ENCODE assay signal across 11 cellular contexts in the genomic region with DNA sequence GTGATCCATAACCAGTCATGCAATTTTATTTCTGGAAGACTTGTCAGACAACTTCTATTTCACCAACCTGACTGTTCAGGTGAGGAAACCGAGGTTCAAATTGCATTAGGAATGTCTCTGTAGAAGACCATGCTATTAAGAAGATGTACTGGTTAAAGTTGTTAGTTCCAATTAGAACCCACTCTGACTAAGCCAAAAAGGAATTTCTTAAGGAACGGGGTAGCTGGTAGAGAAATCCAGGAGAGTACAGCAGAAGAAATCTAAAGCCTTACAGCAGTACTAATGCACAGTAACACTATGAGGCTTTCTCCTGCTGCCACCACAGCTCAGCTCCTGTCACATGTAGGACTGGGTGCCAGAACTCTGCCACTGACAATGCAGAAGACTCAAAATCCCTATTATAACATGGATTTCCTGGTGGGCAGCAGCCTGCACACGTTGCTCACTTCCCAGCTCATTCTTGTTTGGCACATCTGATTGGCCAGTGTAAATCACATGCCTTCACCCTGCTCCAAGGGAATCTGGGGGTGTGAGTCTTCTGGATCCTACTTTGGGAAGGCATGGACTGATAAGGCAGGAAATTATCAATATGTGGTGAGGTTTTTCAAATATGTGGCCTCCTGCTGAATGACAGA. TPM values are rescaled to one million over a fixed set of nuclear protein-coding genes. Genes with fewer than 3 reads are reported as not detected.
DNase-seq lines count a peak whose midpoint lies in the region; ATAC-seq, FAIRE-seq and TF ChIP-seq lines count a peak whose summit lies in the region.
"Had no signal": no experiment of that assay in that cellular context is flagged by ENCODE, and none has a peak within 500 bp of the region (broad histone marks: within the 10 kb centered on the region; RNA-seq: fewer than 3 reads in every experiment).

No MANE protein-coding gene starts in this region.

- no peaks in the 10 kb centered on the region for H3K9me2 ChIP-seq in PC-3 (replicated peaks; ENCODE audit: low read length)

- TF ChIP-seq POLR2A in H54 (IDR thresholded peaks at IDR 0.05; ENCODE audit: low read depth, low read length) = no peak

- no peaks in the 10 kb centered on the region; the same call in 1 of the 2 replicates for H3K79me2 ChIP-seq in PC-3 (ENCODE audit: low read length)

- CTCF ChIA-PET in PC-3 (lab: Charles Lee) = no interaction called here

- H3K9ac ChIP-seq in adipocyte (ENCODE audit: low read length) = peak overlapping the region; percentile 22
- H3K9ac ChIP-seq in subcutaneous abdominal adipose tissue (ENCODE audit: low read length in 5 of 5) = no peak overlapping the region
- no peak overlapping the region for H3K9ac ChIP-seq in PC-3 (ENCODE audit: low read length)

- FAIRE-seq in H54 (lab: Jason Lieb, UNC) = peak; percentile 77
- FAIRE-seq: TTC549 had no signal

- H2AFZ ChIP-seq in PC-3 (ENCODE audit: low read length) = no peak overlapping the region

- peaks cover 42% of the 10 kb centered on the region for H3K4me1 ChIP-seq in adipocyte (ENCODE audit: control insufficient read depth, insufficient read depth, low read length)
- H3K4me1 ChIP-seq in subcutaneous abdominal adipose tissue (ENCODE audit: control insufficient read depth in 5 of 5, insufficient read depth in 5 of 5, low read length in 5 of 5) = peaks cover 0 to 18% (median 15%) of the 10 kb centered on the region in 5 donors
- peaks cover 16% of the 10 kb centered on the region for H3K4me1 ChIP-seq in PC-3 (ENCODE audit: insufficient read depth, low read length)

- TF ChIP-seq CTCF in PC-3 (conservative IDR thresholded peaks at IDR 0.05; ENCODE audit: low read depth, low read length) = no peak

- BruUV-seq in PC-3 (replicated peaks; lab: Mats Ljungman, UMichigan) = no TSS peak

- H3K4me3 ChIP-seq in adipocyte (ENCODE audit: low read length) (no peak overlapping the region), subcutaneous abdominal adipose tissue (ENCODE audit: low read depth in 1 of 5, low read length in 5 of 5) (no peak overlapping the region), PC-3 (ENCODE audit: low read length) (no peak overlapping the region)

- no peak for DNase-seq in H54 (ENCODE audit: insufficient read length, low spot score)
- DNase-seq in adipocyte (ENCODE audit: low read depth) = peak; percentile 42
- peak; percentile 69 for DNase-seq in iPS-NIHi11 (ENCODE audit: low spot score)
- DNase-seq in PC-3 = no peak
- no peak for DNase-seq in NCI-H1105 treated with DMSO at 0.1 percent for 48 hours (lab: John Stamatoyannopoulos, UW)
- DNase-seq: activated gamma-delta T cell treated with Interleukin-2 at 50 U/mL for 16 hours; effector CD8-positive, alpha-beta T cell; NCI-H748 treated with DMSO at 0.1 percent for 48 hours had no signal

- H3K9me3 ChIP-seq in adipocyte (ENCODE audit: control insufficient read depth, low read length) (no peaks in the 10 kb centered on the region), subcutaneous abdominal adipose tissue (ENCODE audit: control insufficient read depth in 5 of 5, low read length in 5 of 5) (no peaks in the 10 kb centered on the region), PC-3 (ENCODE audit: low read length) (no peaks in the 10 kb centered on the region)

- H3K36me3 ChIP-seq in adipocyte (ENCODE audit: control insufficient read depth, insufficient read depth, low read length, severe bottlenecking) (peaks cover 47% of the 10 kb centered on the region), subcutaneous abdominal adipose tissue (ENCODE audit: control insufficient read depth in 5 of 5, insufficient read depth in 5 of 5, low read length in 5 of 5) (peaks cover 0 to 27% (median 13%) of the 10 kb centered on the region in 5 donors), PC-3 (ENCODE audit: low read depth, low read length) (peaks cover 3% of the 10 kb centered on the region)

- H3K27ac ChIP-seq in subcutaneous abdominal adipose tissue (ENCODE audit: low read depth, low read length) (peak overlapping the region; percentile 100), PC-3 (ENCODE audit: low read length) (no peak overlapping the region)

- no peak for ATAC-seq in HG03342 (IDR thresholded peaks at IDR 0.05; ENCODE audit: unreplicated experiment)
- no peak for ATAC-seq in PC-3

- H3K27me3 ChIP-seq in adipocyte (replicated peaks; ENCODE audit: control insufficient read depth, insufficient read depth, low read length) = no peaks in the 10 kb centered on the region
- no peaks in the 10 kb centered on the region for H3K27me3 ChIP-seq in subcutaneous abdominal adipose tissue (ENCODE audit: control insufficient read depth in 5 of 5, insufficient read depth in 4 of 5, low read length in 5 of 5)
- no peaks in the 10 kb centered on the region for H3K27me3 ChIP-seq in PC-3 (ENCODE audit: low read length)

- intact Hi-C loops in PC-3 (cut with micrococcal nuclease) = no loop called here

- POLR2A ChIA-PET in PC-3 (lab: Charles Lee; ENCODE audit: unreplicated experiment) = no interaction called here

- no peaks in the 10 kb centered on the region for H3F3A ChIP-seq in PC-3 (ENCODE audit: low read length, unreplicated experiment)

- H3K4me2 ChIP-seq in PC-3 (ENCODE audit: low read length) = no peak overlapping the region

- H4K20me1 ChIP-seq in PC-3 (ENCODE audit: low read length) = no peaks in the 10 kb centered on the region

RNA-seq across cellular contexts. Expression of a gene that starts 37.1 kb away (rescaled TPM):
- 64.4 and 73.2 TPM in 2 replicates for total RNA-seq in PC-3 (2014; rRNA removed)

Comparison
In these comparisons a context has a peak if more than half of its experiments do, and no peak if none do; other contexts are left out.
1. DNase-seq: peak in adipocyte (single experiment) and iPS-NIHi11 (single experiment); none in H54 (single experiment), PC-3 (single experiment) and NCI-H1105 treated with DMSO at 0.1 percent for 48 hours (single experiment).